Comparison of ENCODE assay signal across 9 cellular contexts in genomic region chr12:53499261-53500118, GRCh38. TPM values are rescaled to one million over a fixed set of nuclear protein-coding genes. Genes with fewer than 3 reads are reported as not detected.
DNase-seq lines count a peak whose midpoint lies in the region; ATAC-seq, FAIRE-seq and TF ChIP-seq lines count a peak whose summit lies in the region.
"Had no signal": no experiment of that assay in that cellular context is flagged by ENCODE, and none has a peak within 500 bp of the region (broad histone marks: within the 10 kb centered on the region; RNA-seq: fewer than 3 reads in every experiment).

MAP3K12 (minus strand) TSS chr12:53499458; CDS start chr12:53487391, 12,067 bp downstream.

- H3K4me3 Mint-ChIP-seq in activated CD4-positive, alpha-beta T cell treated with anti-CD3 and anti-CD28 coated beads for 36 hours, result peak within 1 kb of the TSS; percentile 81

- H3K4me1 ChIP-seq in MM.1S (ENCODE audit: low read length), result peaks cover 13% of the 10 kb centered on the region

- peak within 1 kb of the TSS; percentile 88 for H3K27ac ChIP-seq in MM.1S (ENCODE audit: low read length)

- H3K36me3 Mint-ChIP-seq in activated CD4-positive, alpha-beta T cell treated with anti-CD3 and anti-CD28 coated beads for 36 hours (ENCODE audit: low read depth), result no peaks in the 10 kb centered on the region

- CTCF ChIA-PET in activated CD4-positive, alpha-beta T cell treated with anti-CD3 and anti-CD28 coated beads for 36 hours (lab: Charles Lee), result interaction anchor here (1.2 to 1.8 kb wide), 4 partner anchors 9 to 179 kb away, joined by 3 to 11 read pairs (median 6); no protein-coding TSS in a partner anchor

- H4K20me1 ChIP-seq in MM.1S (ENCODE audit: insufficient read depth, low read length), result no peaks in the 10 kb centered on the region

- peak within 1 kb of the TSS; percentile 78 for H3K9ac ChIP-seq in MM.1S (ENCODE audit: low read length)

- H3K27me3 ChIP-seq in MM.1S (replicated peaks; ENCODE audit: insufficient read depth, low read length), result no peaks in the 10 kb centered on the region
- no peaks in the 10 kb centered on the region for H3K27me3 ChIP-seq in kidney epithelial cell (ENCODE audit: control insufficient read depth, insufficient read depth, low read length)

- H3K9me2 ChIP-seq in MM.1S (replicated peaks; ENCODE audit: insufficient read depth, low read length), result no peaks in the 10 kb centered on the region

- ATAC-seq in activated CD4-positive, alpha-beta T cell treated with anti-CD3 and anti-CD28 coated beads for 36 hours, result peak; percentile 5
- ATAC-seq in HG03460 (IDR thresholded peaks at IDR 0.05; ENCODE audit: unreplicated experiment), result no peak

- no peaks in the 10 kb centered on the region for H3K36me3 ChIP-seq in MM.1S (replicated peaks; ENCODE audit: insufficient read depth, low read length)
- peaks cover 1% of the 10 kb centered on the region for H3K36me3 ChIP-seq in kidney epithelial cell (ENCODE audit: control insufficient read depth, insufficient read depth, low read length)

- POLR2A ChIA-PET in activated CD4-positive, alpha-beta T cell treated with anti-CD3 and anti-CD28 coated beads for 36 hours (lab: Charles Lee), result interaction anchor here (0.5 to 2.3 kb wide), 7 partner anchors 8 to 231 kb away, joined by 3 to 10 read pairs (median 4); partner anchors contain the start of gene ESPL1

- no peaks in the 10 kb centered on the region for H3K9me3 Mint-ChIP-seq in activated CD4-positive, alpha-beta T cell treated with anti-CD3 and anti-CD28 coated beads for 36 hours (ENCODE audit: low read depth)

- no peaks in the 10 kb centered on the region for H3K27me3 Mint-ChIP-seq in activated CD4-positive, alpha-beta T cell treated with anti-CD3 and anti-CD28 coated beads for 36 hours

- DNase-seq in DMS53 treated with DMSO at 0.1 percent for 48 hours (lab: John Stamatoyannopoulos, UW; ENCODE audit: unreplicated experiment), result peak; percentile 26
- DNase-seq in MM.1S, result peak; percentile 56
- DNase-seq in activated CD4-positive, alpha-beta T cell treated with anti-CD3 and anti-CD28 coated beads for 36 hours, result peak; percentile 82
- peak; percentile 78 for DNase-seq in cerebellum (ENCODE audit: low spot score)
- DNase-seq in kidney epithelial cell (ENCODE audit: low read depth), result no peak
- peak; percentile 78 for DNase-seq in stimulated activated CD4-positive, alpha-beta T cell treated with anti-CD3 and anti-CD28 coated beads, Interleukin-15, amount 100 ng/mL, for 24 hours
- DNase-seq in D721Med (ENCODE audit: insufficient read length, low spot score), result no peak

- no peak; the same call in 1 of the 2 replicates for TF ChIP-seq CTCF in MM.1S (IDR thresholded peaks at IDR 0.05; ENCODE audit: low read length)
- peak; percentile 12 for TF ChIP-seq CTCF in kidney epithelial cell (IDR thresholded peaks at IDR 0.05; ENCODE audit: insufficient read depth, low read length, poor library complexity, severe bottlenecking)
- TF ChIP-seq CTCF in D721Med (IDR thresholded peaks at IDR 0.05; ENCODE audit: insufficient read depth, missing control alignments), result no peak

- no peak for FAIRE-seq in D721Med (lab: Jason Lieb, UNC)
- FAIRE-seq: endometrium had no signal

- H2AFZ ChIP-seq in MM.1S (ENCODE audit: low read length), result peak within 1 kb of the TSS; percentile 56

- peaks cover 57% of the 10 kb centered on the region for H3K79me2 ChIP-seq in MM.1S (ENCODE audit: low read length)

- peak within 1 kb of the TSS; percentile 98 for H3K27ac Mint-ChIP-seq in activated CD4-positive, alpha-beta T cell treated with anti-CD3 and anti-CD28 coated beads for 36 hours

- H3K4me3 ChIP-seq in MM.1S (ENCODE audit: low read length), result peak within 1 kb of the TSS; percentile 84
- H3K4me3 ChIP-seq in kidney epithelial cell (ENCODE audit: low read depth, low read length), result peak within 1 kb of the TSS; percentile 75

- peak within 1 kb of the TSS; percentile 99 for H3K4me2 ChIP-seq in MM.1S (ENCODE audit: low read depth, low read length)

- intact Hi-C loops in activated CD4-positive, alpha-beta T cell treated with anti-CD3 and anti-CD28 coated beads for 36 hours (cut with DNase I, micrococcal nuclease), result loop anchor here (1.0 to 2.0 kb wide), 6 partner anchors 47 to 781 kb away; partner anchors contain the start of genes CBX5 (in 2 of the 2), HNRNPA1 (in 2 of the 2), EIF4B (in 1 of the 2) and PCBP2 (in 1 of the 2)

- peaks cover 31% of the 10 kb centered on the region for H3K4me1 Mint-ChIP-seq in activated CD4-positive, alpha-beta T cell treated with anti-CD3 and anti-CD28 coated beads for 36 hours

- peaks cover 9% of the 10 kb centered on the region for H3F3A ChIP-seq in MM.1S (ENCODE audit: insufficient read depth, low read length)

- H3K9me3 ChIP-seq in MM.1S (replicated peaks; ENCODE audit: insufficient read depth, low read length), result no peaks in the 10 kb centered on the region

RNA-seq across cellular contexts. Expression of gene MAP3K12, which starts in this region (rescaled TPM):
- total RNA-seq in activated CD4-positive, alpha-beta T cell treated with anti-CD3 and anti-CD28 coated beads for 36 hours, result 10 to 100 TPM; 12.6 to 13.8 TPM
- total RNA-seq in cerebellum (32.9 TPM), kidney epithelial cell (12.3 and 18.6 TPM in 2 replicates)

Comparison
In these comparisons a context has a peak if more than half of its experiments do, and no peak if none do; other contexts are left out.
1. DNase-seq: peak in DMS53 treated with DMSO at 0.1 percent for 48 hours (single experiment), MM.1S (single experiment), activated CD4-positive, alpha-beta T cell treated with anti-CD3 and anti-CD28 coated beads for 36 hours (single experiment), cerebellum (single experiment) and stimulated activated CD4-positive, alpha-beta T cell treated with anti-CD3 and anti-CD28 coated beads, Interleukin-15, amount 100 ng/mL, for 24 hours (single experiment); none in kidney epithelial cell (single experiment) and D721Med (single experiment).